8 cellular contexts compared by ENCODE assay signal in genomic region chr20:63216041-63216848, GRCh38. TPM values are rescaled to one million over a fixed set of nuclear protein-coding genes. Genes with fewer than 3 reads are reported as not detected.
DNase-seq lines count a peak whose midpoint lies in the region; TF ChIP-seq lines count a peak whose summit lies in the region.

YTHDF1 (minus strand) TSS chr20:63216131; CDS start chr20:63215892, 239 bp downstream.

- peaks cover 45% of the 10 kb centered on the region for H3K36me3 ChIP-seq in SJSA1
- peaks cover 22 to 38% of the 10 kb centered on the region in 2 donors for H3K36me3 ChIP-seq in neuronal stem cell (replicated peaks in 1 of 2; ENCODE audit: control insufficient read depth in 2 of 2, insufficient read depth in 2 of 2, low read length in 2 of 2)
- peaks cover 0 to 27% (median 21%) of the 10 kb centered on the region in 5 donors for H3K36me3 ChIP-seq in subcutaneous abdominal adipose tissue (ENCODE audit: control insufficient read depth in 5 of 5, insufficient read depth in 5 of 5, low read length in 5 of 5)

- H3K9ac ChIP-seq in neuronal stem cell (ENCODE audit: low read depth, low read length, poor library complexity) (peak within 1 kb of the TSS; percentile 93), subcutaneous abdominal adipose tissue (ENCODE audit: low read length in 5 of 5) (peak within 1 kb of the TSS; percentile 78 to 88 (median 84))

- H2BK5ac ChIP-seq in neuronal stem cell (ENCODE audit: low read length), result peak within 1 kb of the TSS; percentile 62

- no peak within 1 kb of the TSS for H4K91ac ChIP-seq in neuronal stem cell (ENCODE audit: low read depth, low read length, poor library complexity)

- H3K18ac ChIP-seq in neuronal stem cell (ENCODE audit: low read length), result peak within 1 kb of the TSS; percentile 69

- peak; percentile 53 for DNase-seq in GM04503 (ENCODE audit: low read depth)
- peak; percentile 78 for DNase-seq in HFF-Myc (ENCODE audit: extremely low read depth, low read depth)
- peak; percentile 91 for DNase-seq in MV-4-11 (lab: John Stamatoyannopoulos, UW)
- DNase-seq in SJSA1 (ENCODE audit: low read depth in 1 of 2, low spot score in 2 of 2), result peak; percentile 79 to 94
- DNase-seq in activated naive CD4-positive, alpha-beta T cell (lab: John Stamatoyannopoulos, UW), result peak; percentile 80 to 94 (median 86)
- DNase-seq in foreskin melanocyte, result peak; percentile 83
- DNase-seq in neuronal stem cell (ENCODE audit: low spot score), result peak; percentile 93

- peak within 1 kb of the TSS; percentile 95 for H2AFZ ChIP-seq in neuronal stem cell (ENCODE audit: low read length)

- H3K4me2 ChIP-seq in neuronal stem cell (ENCODE audit: insufficient read depth, low read length, poor library complexity, severe bottlenecking), result peak within 1 kb of the TSS; percentile 84

- H3K9me3 ChIP-seq in SJSA1 (replicated peaks), result no peaks in the 10 kb centered on the region
- no peaks in the 10 kb centered on the region for H3K9me3 ChIP-seq in neuronal stem cell (replicated peaks in 1 of 2; ENCODE audit: control insufficient read depth in 2 of 2, insufficient read depth in 1 of 2, low read depth in 1 of 2, low read length in 2 of 2)
- no peaks in the 10 kb centered on the region for H3K9me3 ChIP-seq in subcutaneous abdominal adipose tissue (ENCODE audit: control insufficient read depth in 5 of 5, low read length in 5 of 5)

- peak within 1 kb of the TSS; percentile 46 for H3K4ac ChIP-seq in neuronal stem cell (ENCODE audit: low read length)

- no CpG with 5 or more reads among the region's 96 CpGs for WGBS in neuronal stem cell (ENCODE audit: extremely low coverage in 2 of 2, insufficient read length in 2 of 2, insufficient replicate concordance in 1 of 2), 2 donors

- no peak for TF ChIP-seq CTCF in HFF-Myc (IDR thresholded peaks at IDR 0.05; ENCODE audit: low read depth, low read length, missing control alignments)

- no peak within 1 kb of the TSS for H4K8ac ChIP-seq in neuronal stem cell (ENCODE audit: low read depth, low read length)

- H2BK15ac ChIP-seq in neuronal stem cell (ENCODE audit: low read length), result peak within 1 kb of the TSS; percentile 46

- H2BK12ac ChIP-seq in neuronal stem cell (ENCODE audit: low read length), result peak within 1 kb of the TSS; percentile 53

- H3K27me3 ChIP-seq in SJSA1 (replicated peaks) (peaks cover 5% of the 10 kb centered on the region; the same call in 1 of the 2 replicates), neuronal stem cell (ENCODE audit: control insufficient read depth in 3 of 3, insufficient read depth in 3 of 3, low read depth in 1 of 3, low read length in 3 of 3) (peaks cover 0 to 28% (median 4%) of the 10 kb centered on the region in 3 experiments), subcutaneous abdominal adipose tissue (ENCODE audit: control insufficient read depth in 5 of 5, insufficient read depth in 4 of 5, low read length in 5 of 5) (peaks cover 0 to 21% (median 17%) of the 10 kb centered on the region in 5 donors)

- H2BK120ac ChIP-seq in neuronal stem cell (ENCODE audit: low read depth, low read length), result peak within 1 kb of the TSS; percentile 89

- H3K4me1 ChIP-seq in SJSA1 (replicated peaks) (peaks cover 15% of the 10 kb centered on the region), neuronal stem cell (ENCODE audit: control insufficient read depth in 2 of 2, insufficient read depth in 1 of 2, low read depth in 1 of 2, low read length in 2 of 2) (peaks cover 8 to 9% of the 10 kb centered on the region in 2 donors), subcutaneous abdominal adipose tissue (ENCODE audit: control insufficient read depth in 5 of 5, insufficient read depth in 5 of 5, low read length in 5 of 5) (peaks cover 4 to 41% (median 30%) of the 10 kb centered on the region in 5 donors)

- H3K23ac ChIP-seq in neuronal stem cell (ENCODE audit: low read depth, low read length, poor library complexity), result peak within 1 kb of the TSS; percentile 38

- peak within 1 kb of the TSS; percentile 22 for H3K14ac ChIP-seq in neuronal stem cell (ENCODE audit: low read length)

- peak within 1 kb of the TSS; percentile 94 for H2AK5ac ChIP-seq in neuronal stem cell (ENCODE audit: low read depth, low read length)

- peak within 1 kb of the TSS; percentile 83 for H3K4me3 ChIP-seq in HFF-Myc (replicated peaks; ENCODE audit: low read depth, low read length)
- H3K4me3 ChIP-seq in SJSA1, result peak within 1 kb of the TSS; percentile 91
- peak within 1 kb of the TSS; percentile 92 for H3K4me3 ChIP-seq in neuronal stem cell (ENCODE audit: low read length in 2 of 2)
- peak within 1 kb of the TSS; percentile 71 to 87 (median 83) for H3K4me3 ChIP-seq in subcutaneous abdominal adipose tissue (ENCODE audit: low read depth in 1 of 5, low read length in 5 of 5)

- peak within 1 kb of the TSS; percentile 66 for H3K27ac ChIP-seq in SJSA1
- no peak within 1 kb of the TSS for H3K27ac ChIP-seq in neuronal stem cell (replicated peaks; ENCODE audit: low read length)
- H3K27ac ChIP-seq in subcutaneous abdominal adipose tissue (ENCODE audit: low read depth, low read length), result peak within 1 kb of the TSS; percentile 50

- no peaks in the 10 kb centered on the region for H3K79me1 ChIP-seq in neuronal stem cell (ENCODE audit: low read depth, low read length)

RNA-seq across cellular contexts. Expression of gene YTHDF1, which starts in this region (rescaled TPM):
- total RNA-seq in SJSA1 (2014; rRNA removed; shearing (Covaris generic)), result 23.7 and 30.2 TPM in 2 replicates
- 33.5 TPM for polyA plus RNA-seq in neuronal stem cell (2013, experiment 1 of 2)
- polyA plus RNA-seq in neuronal stem cell (2013, experiment 2 of 2), result 33.7 TPM
